ENCODE assay signal across 16 cellular contexts in genomic region chr14:64674829-64675228, GRCh38. TPM values are rescaled to one million over a fixed set of nuclear protein-coding genes. Genes with fewer than 3 reads are reported as not detected.
DNase-seq lines count a peak whose midpoint lies in the region; ATAC-seq and TF ChIP-seq lines count a peak whose summit lies in the region.
"Had no signal": no experiment of that assay in that cellular context is flagged by ENCODE, and none has a peak within 500 bp of the region (broad histone marks: within the 10 kb centered on the region; RNA-seq: fewer than 3 reads in every experiment).

No MANE protein-coding gene starts in this region.

- no peak for DNase-seq in IMR-90
- DNase-seq in left lobe of liver (ENCODE audit: low spot score): no peak
- no peak for DNase-seq in tibial artery
- DNase-seq in NCI-H2107 (lab: John Stamatoyannopoulos, UW): no peak
- DNase-seq: ACHN, NCI-H1417, NCI-H1694 treated with DMSO at 0.1 percent for 48 hours, NCI-H2081 treated with DMSO at 0.1 percent for 48 hours, NCI-H446 treated with DMSO at 0.1 percent for 48 hours, NCI-H526 treated with DMSO at 0.1 percent for 48 hours, OCI-M1, Right ventricle myocardium superior had no signal

- H3K9ac ChIP-seq in BLaER1 (no peak overlapping the region), IMR-90 (ENCODE audit: low read depth, low read length) (no peak overlapping the region)

- in situ Hi-C loops in IMR-90 (cut with MboI; ENCODE audit: low sequenced_read_pairs): loop anchor here (5.0 kb wide), 2 partner anchors 87 to 222 kb away; no protein-coding TSS in a partner anchor

- H3K4me2 ChIP-seq in BLaER1 (peak overlapping the region; percentile 74), IMR-90 (ENCODE audit: low read depth, low read length) (no peak overlapping the region)

- H2AK5ac ChIP-seq in IMR-90 (ENCODE audit: low read depth, low read length): no peak overlapping the region

- no peak overlapping the region for H2BK20ac ChIP-seq in IMR-90 (ENCODE audit: low read depth, low read length)

- H4K5ac ChIP-seq in IMR-90 (ENCODE audit: low read depth, low read length): no peak overlapping the region

- no peak overlapping the region for H4K8ac ChIP-seq in IMR-90 (ENCODE audit: low read depth in 2 of 2, low read length in 2 of 2)

- H3K79me1 ChIP-seq in IMR-90 (ENCODE audit: low read depth in 1 of 2, low read length in 2 of 2): no peaks in the 10 kb centered on the region

- no peak overlapping the region for H2AK9ac ChIP-seq in IMR-90 (replicated peaks; ENCODE audit: low read depth, low read length, poor library complexity)

- H3K4me3 ChIP-seq in BLaER1 (no peak overlapping the region), IMR-90 (ENCODE audit: insufficient read depth, low read depth, low read length) (no peak overlapping the region), tibial artery (no peak overlapping the region)

- 85% methylated on average over 4 of the region's 10 CpGs; no CpG with 5 or more reads in 1 of the 2 experiments for WGBS in IMR-90 (ENCODE audit: extremely low coverage in 2 of 2, insufficient read length in 1 of 2), 2 experiments

- no peaks in the 10 kb centered on the region for H3K36me3 ChIP-seq in BLaER1
- no peaks in the 10 kb centered on the region for H3K36me3 ChIP-seq in IMR-90 (ENCODE audit: control insufficient read depth, insufficient read depth, low read length)
- H3K36me3 ChIP-seq in tibial artery: no peaks in the 10 kb centered on the region

- H3K9me3 ChIP-seq in BLaER1 (peaks cover 7% of the 10 kb centered on the region; the same call in 1 of the 2 replicates), IMR-90 (ENCODE audit: control insufficient read depth, insufficient read depth, low read length) (no peaks in the 10 kb centered on the region), tibial artery (no peaks in the 10 kb centered on the region)

- no peak overlapping the region for H2AFZ ChIP-seq in IMR-90 (replicated peaks; ENCODE audit: low read length, poor library complexity)

- H3K27ac ChIP-seq in BLaER1 (no peak overlapping the region), IMR-90 (ENCODE audit: insufficient read depth, low read length) (no peak overlapping the region), tibial artery (peak overlapping the region; percentile 53 to 64)
- H3K27ac ChIP-seq: C4-2B had no signal

- no peak for TF ChIP-seq POLR2A in IMR-90 (IDR thresholded peaks at IDR 0.05; ENCODE audit: low read depth, low read length)

- no peak overlapping the region for H2BK15ac ChIP-seq in IMR-90 (ENCODE audit: low read depth, low read length)

- peaks cover 3% of the 10 kb centered on the region; the same call in 1 of the 2 replicates for H3K9me1 ChIP-seq in IMR-90 (ENCODE audit: insufficient read depth, low read length)

- H3K27me3 ChIP-seq in BLaER1 (no peaks in the 10 kb centered on the region), IMR-90 (ENCODE audit: control insufficient read depth, insufficient read depth, low read length) (peaks cover 19% of the 10 kb centered on the region), tibial artery (no peaks in the 10 kb centered on the region)

- no peak overlapping the region for H3K14ac ChIP-seq in IMR-90 (replicated peaks; ENCODE audit: low read depth, low read length)

- H4K20me1 ChIP-seq in BLaER1 (no peaks in the 10 kb centered on the region), IMR-90 (ENCODE audit: insufficient read depth, low read length) (no peaks in the 10 kb centered on the region)

- no peak overlapping the region for H2BK5ac ChIP-seq in IMR-90 (ENCODE audit: low read depth, low read length, poor library complexity, severe bottlenecking)

- H3K4me1 ChIP-seq in BLaER1 (peaks cover 44% of the 10 kb centered on the region), IMR-90 (ENCODE audit: control insufficient read depth, insufficient read depth, low read length) (no peaks in the 10 kb centered on the region), tibial artery (peaks cover 0 to 31% (median 24%) of the 10 kb centered on the region in 4 donors)

- intact Hi-C loops in IMR-90 (cut with micrococcal nuclease) (loop anchor here (5.0 kb wide), 1 partner anchor 217 kb away; no protein-coding TSS in a partner anchor), tibial artery (cut with DNase I; ENCODE audit: low total_unique reads) (no loop called here)

- no peak overlapping the region for H2BK120ac ChIP-seq in IMR-90 (ENCODE audit: low read depth, low read length)

- H3K4ac ChIP-seq in IMR-90 (ENCODE audit: low read depth, low read length): no peak overlapping the region

- no peak overlapping the region for H4K91ac ChIP-seq in IMR-90 (ENCODE audit: insufficient read depth, low read depth, low read length)

- dilution Hi-C loops in IMR-90 (cut with HindIII; ENCODE audit: low sequenced_read_pairs, unreplicated experiment): no loop called here

- H3K56ac ChIP-seq in IMR-90 (ENCODE audit: extremely low read depth, insufficient read depth, low read length): no peak overlapping the region

- ATAC-seq in IMR-90 (ENCODE audit: low read depth) (no peak), left lobe of liver (peak; percentile 51), GM18498 (IDR thresholded peaks at IDR 0.05; ENCODE audit: unreplicated experiment) (no peak), GM18519 (IDR thresholded peaks at IDR 0.05; ENCODE audit: low FRiP score, unreplicated experiment) (no peak)

- TF ChIP-seq CTCF in IMR-90 (conservative IDR thresholded peaks at IDR 0.05; ENCODE audit: low read depth, low read length) (no peak), tibial artery (IDR thresholded peaks at IDR 0.05) (no peak)

- no TSS peak for BruUV-seq in IMR-90 (replicated peaks; lab: Mats Ljungman, UMichigan)

- no peak overlapping the region for H3K23ac ChIP-seq in IMR-90 (ENCODE audit: low read depth, low read length)

- no peak for TF ChIP-seq RAD21 in IMR-90 (IDR thresholded peaks at IDR 0.05; ENCODE audit: low read length)

- H3K18ac ChIP-seq in IMR-90 (ENCODE audit: low read depth, low read length): no peak overlapping the region

- CTCF ChIA-PET in IMR-90 (lab: Yijun Ruan, JAX): interaction anchor here (3.4 kb wide), 1 partner anchor 90 kb away, joined by 9 read pairs; no protein-coding TSS in a partner anchor

- POLR2A ChIA-PET in IMR-90 (lab: Charles Lee; ENCODE audit: unreplicated experiment): no interaction called here

TF ChIP-seq in IMR-90, 13 proteins besides CTCF, POLR2A, EP300 and RAD21:
- TF ChIP-seq FOS (IDR thresholded peaks at IDR 0.05; ENCODE audit: low read depth, low read length) (no peak), CHD1 (IDR thresholded peaks at IDR 0.05; ENCODE audit: low read depth, low read length) (no peak), ELK1 (IDR thresholded peaks at IDR 0.05; ENCODE audit: borderline replicate concordance, low read depth, low read length) (no peak), CEBPB (IDR thresholded peaks at IDR 0.05; ENCODE audit: low read depth, low read length) (peak; percentile 49), SMC3 (IDR thresholded peaks at IDR 0.05; ENCODE audit: low read depth, low read length) (no peak)

RNA-seq across cellular contexts. Expression of gene PLEKHG3, which starts 29.4 kb away (rescaled TPM):
- total RNA-seq in IMR-90 (2012; rRNA removed) (4.4 and 8.2 TPM in 2 replicates), left lobe of liver (32.8 TPM)
- 8.4 and 10.6 TPM in 2 replicates for polyA plus RNA-seq in IMR-90 (2012; rRNA removed)
- polyA plus RNA-seq in IMR-90 (2012; cell fraction: cytosol; rRNA removed): 3.5 and 6.2 TPM in 2 replicates
- polyA plus RNA-seq in IMR-90 (2012; cell fraction: nucleus; rRNA removed; ENCODE audit: low replicate concordance): 28.4 and 37.6 TPM in 2 replicates

Comparison
In these comparisons a context has a peak if more than half of its experiments do, and no peak if none do; other contexts are left out.
1. H3K27ac ChIP-seq: peak in tibial artery (2 of 2); none in BLaER1 (single experiment) and IMR-90 (single experiment).